9 cellular contexts compared by ENCODE assay signal in genomic region chr1:94063379-94063778, GRCh38. TPM values are rescaled to one million over a fixed set of nuclear protein-coding genes. Genes with fewer than 3 reads are reported as not detected.
A peak's percentile ranks its signal among the peaks of the same experiment; 100 is the strongest.
DNase-seq lines count a peak whose midpoint lies in the region; FAIRE-seq and TF ChIP-seq lines count a peak whose summit lies in the region.
"Had no signal": no experiment of that assay in that cellular context is flagged by ENCODE, and none has a peak within 500 bp of the region (broad histone marks: within the 10 kb centered on the region; RNA-seq: fewer than 3 reads in every experiment).

No MANE protein-coding gene starts in this region.

- no peaks in the 10 kb centered on the region for H3K9me3 ChIP-seq in astrocyte (ENCODE audit: insufficient read depth, low read depth, low read length)
- H3K9me3 ChIP-seq in uterus: no peaks in the 10 kb centered on the region

- peaks cover 37% of the 10 kb centered on the region for H3K4me1 ChIP-seq in astrocyte (ENCODE audit: insufficient read depth, low read length)
- no peaks in the 10 kb centered on the region for H3K4me1 ChIP-seq in uterus

- H3K4me3 ChIP-seq in astrocyte (ENCODE audit: insufficient read depth, low read depth, low read length) (no peak overlapping the region), kidney epithelial cell (ENCODE audit: low read depth, low read length) (no peak overlapping the region), uterus (no peak overlapping the region)

- H3K27me3 Mint-ChIP-seq in astrocyte (ENCODE audit: low read depth, unreplicated experiment) (peaks cover 12% of the 10 kb centered on the region), glutamatergic neuron (ENCODE audit: unreplicated experiment) (peaks cover 4% of the 10 kb centered on the region)

- H3K27ac ChIP-seq in astrocyte (ENCODE audit: low read depth, low read length) (no peak overlapping the region), uterus (peak overlapping the region in 1 of 2 donors; percentile 40)

- TF ChIP-seq CTCF in astrocyte (IDR thresholded peaks at IDR 0.05; ENCODE audit: insufficient read depth, low read depth, low read length): peak; percentile 29
- peak; percentile 57 for TF ChIP-seq CTCF in kidney epithelial cell (IDR thresholded peaks at IDR 0.05; ENCODE audit: insufficient read depth, low read length, poor library complexity, severe bottlenecking)
- TF ChIP-seq CTCF in uterus (IDR thresholded peaks at IDR 0.05): peak; percentile 31 to 55 (median 42)
- TF ChIP-seq CTCF in glutamatergic neuron (IDR thresholded peaks at IDR 0.05; ENCODE audit: partially characterized antibody, unreplicated experiment): no peak

- no peaks in the 10 kb centered on the region for H4K20me1 ChIP-seq in astrocyte (ENCODE audit: insufficient read depth, low read length)

- no peaks in the 10 kb centered on the region for H3K79me2 ChIP-seq in astrocyte (ENCODE audit: insufficient read depth, low read length)

- intact Hi-C loops in uterus (cut with DNase I; ENCODE audit: low total_unique reads): loop anchor here (10.0 kb wide), 1 partner anchor 171 kb away; the partner anchor contains the start of gene ARHGAP29

- H3K4me2 ChIP-seq in astrocyte (ENCODE audit: low read length): no peak overlapping the region

- DNase-seq in NCI-H526 (lab: John Stamatoyannopoulos, UW) (peak; percentile 11 to 48), NCI-H526 treated with DMSO at 0.1 percent for 48 hours (lab: John Stamatoyannopoulos, UW) (no peak), astrocyte (ENCODE audit: low read depth) (peak; percentile 39), kidney epithelial cell (ENCODE audit: low read depth) (no peak), uterus (peak; percentile 62 to 64), glutamatergic neuron (no peak), NCI-H146 treated with DMSO at 0.1 percent for 48 hours (lab: John Stamatoyannopoulos, UW; ENCODE audit: unreplicated experiment) (no peak)
- no peak for DNase-seq in activated naive CD4-positive, alpha-beta T cell treated with anti-CD3 and anti-CD28 coated beads, Interleukin-2, amount 50 U/mL, for 16 hours

- H3K27me3 ChIP-seq in astrocyte (ENCODE audit: insufficient read depth, low read length) (no peaks in the 10 kb centered on the region), kidney epithelial cell (ENCODE audit: control insufficient read depth, insufficient read depth, low read length) (no peaks in the 10 kb centered on the region), uterus (no peaks in the 10 kb centered on the region)

- H3K9me3 Mint-ChIP-seq in astrocyte (ENCODE audit: unreplicated experiment) (peaks cover 2% of the 10 kb centered on the region), glutamatergic neuron (ENCODE audit: unreplicated experiment) (no peaks in the 10 kb centered on the region)

- H3K36me3 Mint-ChIP-seq in astrocyte (ENCODE audit: low read depth, unreplicated experiment) (no peaks in the 10 kb centered on the region), glutamatergic neuron (ENCODE audit: unreplicated experiment) (no peaks in the 10 kb centered on the region)

- no peak overlapping the region for H3K27ac Mint-ChIP-seq in astrocyte (ENCODE audit: unreplicated experiment)
- H3K27ac Mint-ChIP-seq in glutamatergic neuron (ENCODE audit: unreplicated experiment): no peak overlapping the region

- no peaks in the 10 kb centered on the region for H3K36me3 ChIP-seq in astrocyte (ENCODE audit: insufficient read depth, low read length)
- H3K36me3 ChIP-seq in kidney epithelial cell (ENCODE audit: control insufficient read depth, insufficient read depth, low read length): no peaks in the 10 kb centered on the region
- no peaks in the 10 kb centered on the region for H3K36me3 ChIP-seq in uterus

- H2AFZ ChIP-seq in astrocyte (ENCODE audit: low read depth, low read length): no peak overlapping the region

- H3K9ac ChIP-seq in astrocyte (ENCODE audit: low read length): no peak overlapping the region

- peaks cover 29% of the 10 kb centered on the region for H3K4me1 Mint-ChIP-seq in astrocyte (ENCODE audit: low read depth, unreplicated experiment)
- H3K4me1 Mint-ChIP-seq in glutamatergic neuron (ENCODE audit: low read depth, unreplicated experiment): peaks cover 12% of the 10 kb centered on the region

- no peak overlapping the region for H3K4me3 Mint-ChIP-seq in astrocyte (ENCODE audit: unreplicated experiment)
- H3K4me3 Mint-ChIP-seq in glutamatergic neuron (ENCODE audit: unreplicated experiment): no peak overlapping the region

- FAIRE-seq in astrocyte (lab: Jason Lieb, UNC): peak; percentile 73

- no peak for TF ChIP-seq POLR2A in uterus (IDR thresholded peaks at IDR 0.05)

RNA-seq across cellular contexts. Expression of gene ABCA4, which starts 57.6 kb away (rescaled TPM):
- total RNA-seq in astrocyte (0.14 and 0.20 TPM in 2 replicates), kidney epithelial cell (not detected in 2 replicates), uterus (1 to 10 TPM in 2 of 4 donors, under 1 TPM in 1, not detected in 1; 0.49 to 2.0 (median 1.0) TPM), glutamatergic neuron (ENCODE audit: unreplicated experiment) (0.61 TPM)
- total RNA-seq: NCI-H460 had no signal

Comparison
In these comparisons a context has a peak if more than half of its experiments do, and no peak if none do; other contexts are left out.
1. DNase-seq: peak in NCI-H526 (2 of 2), astrocyte (single experiment) and uterus (2 of 2); none in NCI-H526 treated with DMSO at 0.1 percent for 48 hours (single experiment), kidney epithelial cell (single experiment), activated naive CD4-positive, alpha-beta T cell treated with anti-CD3 and anti-CD28 coated beads, Interleukin-2, amount 50 U/mL, for 16 hours (single experiment), glutamatergic neuron (single experiment) and NCI-H146 treated with DMSO at 0.1 percent for 48 hours (single experiment).